Comparison of ENCODE assay signal across 20 cellular contexts in genomic region chr20:17624551-17625245, GRCh38. TPM values are rescaled to one million over a fixed set of nuclear protein-coding genes. Genes with fewer than 3 reads are reported as not detected.
A peak's percentile ranks its signal among the peaks of the same experiment; 100 is the strongest.
DNase-seq lines count a peak whose midpoint lies in the region; ATAC-seq, FAIRE-seq and TF ChIP-seq lines count a peak whose summit lies in the region.
"Had no signal": no experiment of that assay in that cellular context is flagged by ENCODE, and none has a peak within 500 bp of the region (broad histone marks: within the 10 kb centered on the region; RNA-seq: fewer than 3 reads in every experiment).

No MANE protein-coding gene starts in this region.

- CTCF ChIA-PET in activated CD8-positive, alpha-beta T cell treated with anti-CD3 and anti-CD28 coated beads for 36 hours (lab: Charles Lee), result no interaction called here

- H3K27me3 Mint-ChIP-seq in activated CD8-positive, alpha-beta T cell treated with anti-CD3 and anti-CD28 coated beads for 36 hours, result no peaks in the 10 kb centered on the region
- H3K27me3 Mint-ChIP-seq: CD4-positive, alpha-beta T cell; IgD-negative memory B cell; stimulated activated naive CD8-positive, alpha-beta T cell treated with anti-CD3 and anti-CD28 coated beads, Interleukin-15, amount 100 ng/mL, for 72 hours had no signal

- POLR2A ChIA-PET in activated CD8-positive, alpha-beta T cell treated with anti-CD3 and anti-CD28 coated beads for 36 hours (lab: Charles Lee), result no interaction called here

- peaks cover 4% of the 10 kb centered on the region for H3K36me3 Mint-ChIP-seq in activated CD8-positive, alpha-beta T cell treated with anti-CD3 and anti-CD28 coated beads for 36 hours (ENCODE audit: low read depth)

- H3K4me3 Mint-ChIP-seq in activated CD8-positive, alpha-beta T cell treated with anti-CD3 and anti-CD28 coated beads for 36 hours, result no peak overlapping the region
- H3K4me3 Mint-ChIP-seq: CD4-positive, alpha-beta T cell; IgD-negative memory B cell; stimulated activated naive CD8-positive, alpha-beta T cell treated with anti-CD3 and anti-CD28 coated beads, Interleukin-15, amount 100 ng/mL, for 72 hours had no signal

- intact Hi-C loops in Right ventricle myocardium inferior (cut with DNase I) (no loop called here), left cardiac atrium (cut with DNase I) (no loop called here), body of pancreas (cut with DNase I) (no loop called here), mucosa of descending colon (cut with DNase I, micrococcal nuclease) (no loop called here), aorta (cut with DNase I) (no loop called here)
- intact Hi-C loops in activated CD8-positive, alpha-beta T cell treated with anti-CD3 and anti-CD28 coated beads for 36 hours (cut with micrococcal nuclease), result no loop called here

- TF ChIP-seq CTCF in body of pancreas (IDR thresholded peaks at IDR 0.05), result no peak
- TF ChIP-seq CTCF in mucosa of descending colon (IDR thresholded peaks at IDR 0.05), result no peak
- TF ChIP-seq CTCF in activated CD8-positive, alpha-beta T cell treated with anti-CD3 and anti-CD28 coated beads for 36 hours (IDR thresholded peaks at IDR 0.05), result no peak

- TF ChIP-seq POLR2A in body of pancreas (IDR thresholded peaks at IDR 0.05), result no peak

- H3K9me3 ChIP-seq in body of pancreas, result no peaks in the 10 kb centered on the region
- no peaks in the 10 kb centered on the region for H3K9me3 ChIP-seq in mucosa of descending colon
- H3K9me3 ChIP-seq in aorta (ENCODE audit: control insufficient read depth, low read length), result no peaks in the 10 kb centered on the region
- H3K9me3 ChIP-seq: ascending aorta, esophagus squamous epithelium had no signal

- H3K4me1 Mint-ChIP-seq in activated CD8-positive, alpha-beta T cell treated with anti-CD3 and anti-CD28 coated beads for 36 hours (ENCODE audit: low read depth), result no peaks in the 10 kb centered on the region
- H3K4me1 Mint-ChIP-seq: stimulated activated naive CD8-positive, alpha-beta T cell treated with anti-CD3 and anti-CD28 coated beads, Interleukin-15, amount 100 ng/mL, for 72 hours had no signal

- H3K4me1 ChIP-seq in body of pancreas (peaks cover 39% of the 10 kb centered on the region), mucosa of descending colon (ENCODE audit: low read depth) (peaks cover 2% of the 10 kb centered on the region), aorta (ENCODE audit: control insufficient read depth in 1 of 2, insufficient read depth in 2 of 2, low read length in 2 of 2) (no peaks in the 10 kb centered on the region)
- H3K4me1 ChIP-seq: ascending aorta, esophagus squamous epithelium had no signal

- H3K27ac Mint-ChIP-seq in activated CD8-positive, alpha-beta T cell treated with anti-CD3 and anti-CD28 coated beads for 36 hours, result no peak overlapping the region
- H3K27ac Mint-ChIP-seq: CD4-positive, alpha-beta T cell; IgD-negative memory B cell; stimulated activated naive CD8-positive, alpha-beta T cell treated with anti-CD3 and anti-CD28 coated beads, Interleukin-15, amount 100 ng/mL, for 72 hours had no signal

- 55 to 58% methylated on average over 7 to 14 of the region's 15 CpGs for WGBS in body of pancreas, 2 donors
- WGBS in aorta, 2 donors, result 78 to 86% methylated on average over 15 of the region's 15 CpGs

- H3K27ac ChIP-seq in body of pancreas, result peak overlapping the region; percentile 32 to 79 (median 52)
- H3K27ac ChIP-seq in aorta (ENCODE audit: low read depth in 1 of 2, low read length in 2 of 2), result no peak overlapping the region

- H3K9me3 Mint-ChIP-seq in activated CD8-positive, alpha-beta T cell treated with anti-CD3 and anti-CD28 coated beads for 36 hours, result no peaks in the 10 kb centered on the region
- H3K9me3 Mint-ChIP-seq: CD4-positive, alpha-beta T cell; IgD-negative memory B cell; stimulated activated naive CD8-positive, alpha-beta T cell treated with anti-CD3 and anti-CD28 coated beads, Interleukin-15, amount 100 ng/mL, for 72 hours had no signal

- no peak for FAIRE-seq in GM19239 (lab: Jason Lieb, UNC)
- FAIRE-seq: GM12891 had no signal

- H3K36me3 ChIP-seq in body of pancreas (replicated peaks in 1 of 2; ENCODE audit: insufficient read depth in 1 of 2, low read depth in 2 of 2) (peaks cover 43 to 49% of the 10 kb centered on the region in 2 donors), mucosa of descending colon (ENCODE audit: low read depth) (peaks cover 22% of the 10 kb centered on the region), aorta (ENCODE audit: control insufficient read depth in 1 of 2, insufficient read depth in 2 of 2, low read length in 1 of 2) (peaks cover 0 to 5% of the 10 kb centered on the region in 2 donors)

- no peak overlapping the region for H3K4me3 ChIP-seq in body of pancreas
- H3K4me3 ChIP-seq in mucosa of descending colon, result no peak overlapping the region
- no peak overlapping the region for H3K4me3 ChIP-seq in aorta (ENCODE audit: low read length in 2 of 2)
- H3K4me3 ChIP-seq: ascending aorta, esophagus squamous epithelium had no signal

- DNase-seq in Right ventricle myocardium inferior (ENCODE audit: missing footprints) (peak; percentile 21), left cardiac atrium (no peak), body of pancreas (peak in 3 of 4 donors; percentile 14 to 41 (median 28)), mucosa of descending colon (peak in 2 of 3 donors; percentile 21 to 42), aorta (peak; percentile 36 to 55), GM19239 (ENCODE audit: insufficient read length, low spot score) (no peak)
- no peak for DNase-seq in activated CD4-positive, alpha-beta T cell treated with anti-CD3 and anti-CD28 coated beads, Interleukin-2, amount 50 U/mL, for 4 hours
- DNase-seq in activated CD8-positive, alpha-beta T cell treated with anti-CD3 and anti-CD28 coated beads for 36 hours, result no peak
- DNase-seq: activated CD4-positive, alpha-beta T cell treated with anti-CD3 and anti-CD28 coated beads for 48 hours; activated naive CD4-positive, alpha-beta T cell treated with Interleukin-2 at 50 U/mL for 16 hours; CD4-positive, alpha-beta T cell; cerebellar nuclear complex; effector CD8-positive, alpha-beta T cell; esophagus squamous epithelium; HCEC 1CT; NCI-H1436 treated with DMSO at 0.1 percent for 48 hours; stimulated activated naive CD8-positive, alpha-beta T cell treated with anti-CD3 and anti-CD28 coated beads, Interleukin-15, amount 100 ng/mL, for 72 hours had no signal

- no peaks in the 10 kb centered on the region for H3K27me3 ChIP-seq in body of pancreas
- no peaks in the 10 kb centered on the region for H3K27me3 ChIP-seq in aorta (ENCODE audit: control insufficient read depth in 1 of 2, insufficient read depth in 2 of 2, low read length in 1 of 2)
- H3K27me3 ChIP-seq: ascending aorta, esophagus squamous epithelium had no signal

- no peak for ATAC-seq in Right ventricle myocardium inferior
- no peak for ATAC-seq in left cardiac atrium
- no peak for ATAC-seq in body of pancreas
- no peak for ATAC-seq in mucosa of descending colon
- no peak for ATAC-seq in aorta (ENCODE audit: low FRiP score)
- ATAC-seq in activated CD8-positive, alpha-beta T cell treated with anti-CD3 and anti-CD28 coated beads for 36 hours, result no peak

RNA-seq across cellular contexts. Expression of gene DSTN, which starts 54.8 kb away (rescaled TPM):
- total RNA-seq in Right ventricle myocardium inferior (865 TPM), left cardiac atrium (100 to 1,000 TPM; 547 to 572 TPM), body of pancreas (100 to 1,000 TPM; 103 to 464 TPM), mucosa of descending colon (100 to 1,000 TPM; 261 to 946 (median 284) TPM), aorta (1,000 to 10,000 TPM; 1,041 to 1,932 TPM)
- 1,000 to 10,000 TPM; 2,289 to 5,298 TPM for polyA plus RNA-seq in aorta
- total RNA-seq in activated CD8-positive, alpha-beta T cell treated with anti-CD3 and anti-CD28 coated beads for 36 hours, result 10 to 100 TPM; 55.5 to 56.4 TPM

RNA-seq across cellular contexts. Expression of gene RRBP1, which starts 57.3 kb away (rescaled TPM):
- total RNA-seq in Right ventricle myocardium inferior, result 38.5 TPM
- total RNA-seq in left cardiac atrium, result 100 to 1,000 TPM in 1 of 2 donors, 10 to 100 TPM in 1; 68.6 to 127 TPM
- 100 to 1,000 TPM; 313 to 511 TPM for total RNA-seq in body of pancreas
- total RNA-seq in mucosa of descending colon, result 100 to 1,000 TPM; 210 to 402 (median 377) TPM
- total RNA-seq in aorta, result 100 to 1,000 TPM; 165 to 178 TPM
- 10 to 100 TPM; 19.3 to 78.6 TPM for polyA plus RNA-seq in aorta
- total RNA-seq in activated CD8-positive, alpha-beta T cell treated with anti-CD3 and anti-CD28 coated beads for 36 hours, result 10 to 100 TPM; 35.2 to 35.9 TPM

Comparison
In these comparisons a context has a peak if more than half of its experiments do, and no peak if none do; other contexts are left out.
1. DNase-seq: peak in Right ventricle myocardium inferior (single experiment), body of pancreas (3 of 4), mucosa of descending colon (2 of 3) and aorta (2 of 2); none in left cardiac atrium (single experiment), activated CD4-positive, alpha-beta T cell treated with anti-CD3 and anti-CD28 coated beads, Interleukin-2, amount 50 U/mL, for 4 hours (0 of 2), activated CD8-positive, alpha-beta T cell treated with anti-CD3 and anti-CD28 coated beads for 36 hours (single experiment) and GM19239 (single experiment).
2. H3K27ac ChIP-seq: peak in body of pancreas (4 of 4); none in aorta (0 of 2).